In the genomic region with DNA sequence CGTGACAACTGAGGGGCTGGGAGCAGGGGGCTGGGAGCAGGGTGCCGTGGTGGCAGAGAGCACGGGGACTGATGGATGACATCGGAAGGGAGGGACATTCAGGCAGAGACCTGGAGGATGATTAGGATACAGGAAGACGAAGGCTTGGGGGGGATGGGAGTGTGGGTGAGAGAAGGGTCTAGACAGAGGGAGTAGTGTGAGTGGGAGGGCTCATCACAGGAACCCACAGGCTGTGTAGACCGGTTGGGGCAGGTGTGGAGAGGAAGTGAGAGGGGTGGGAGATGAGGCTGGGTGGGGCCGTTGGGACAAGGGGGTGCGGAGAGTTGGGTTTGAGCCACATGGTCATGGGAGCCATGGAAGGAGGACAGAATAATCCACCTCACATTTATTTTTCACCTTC, we compare ENCODE assay signal across 30 cellular contexts.
"Had no signal": no experiment of that assay in that cellular context is flagged by ENCODE, and none has a peak within 500 bp of the region (broad histone marks: within the 10 kb centered on the region; RNA-seq: fewer than 3 reads in every experiment).

No MANE protein-coding gene starts in this region.

- H3K9ac ChIP-seq: neural progenitor cell had no signal

- H3K4me1 ChIP-seq: colonic mucosa, gastroesophageal sphincter, neural progenitor cell, right lobe of liver, upper lobe of left lung, vagina had no signal

- H2AFZ ChIP-seq: hepatocyte, neural progenitor cell had no signal

- H3K79me2 ChIP-seq: hepatocyte had no signal

- H3K27ac Mint-ChIP-seq: activated naive CD8-positive, alpha-beta T cell; naive thymus-derived CD4-positive, alpha-beta T cell; neural progenitor cell; stimulated activated naive CD8-positive, alpha-beta T cell treated with anti-CD3 and anti-CD28 coated beads, Interleukin-15, Interleukin-2, amounts not matched to agents 100 ng/mL and 50 ng/mL, for 24 hours; T-helper 1 cell treated with Interleukin-12 subunit alpha and Interleukin-12 subunit beta and Interleukin-4 antibody, amounts not matched to agents 30 μg/mL and 1 μg/mL, for 36 hours had no signal

- H3K9me3 ChIP-seq: colonic mucosa, gastroesophageal sphincter, right lobe of liver, thoracic aorta, upper lobe of left lung, vagina had no signal

- FAIRE-seq: bronchial epithelial cell, keratinocyte, TTC549 had no signal

- H3K27ac ChIP-seq: colonic mucosa, gastroesophageal sphincter, hepatocyte, neural progenitor cell, right lobe of liver, thoracic aorta, upper lobe of left lung, vagina, VCaP had no signal

- H3K9me3 Mint-ChIP-seq: naive thymus-derived CD4-positive, alpha-beta T cell; stimulated activated naive CD8-positive, alpha-beta T cell treated with anti-CD3 and anti-CD28 coated beads, Interleukin-15, Interleukin-2, amounts not matched to agents 100 ng/mL and 50 ng/mL, for 24 hours; T-helper 1 cell treated with Interleukin-12 subunit alpha and Interleukin-12 subunit beta and Interleukin-4 antibody, amounts not matched to agents 30 μg/mL and 1 μg/mL, for 36 hours had no signal

- DNase-seq: activated CD4-positive, alpha-beta T cell treated with anti-CD3 and anti-CD28 coated beads for 48 hours; activated CD4-positive, alpha-beta T cell treated with anti-CD3 and anti-CD28 coated beads, Interleukin-2, amount 50 U/mL, for 48 hours; activated CD8-positive, alpha-beta memory T cell treated with anti-CD3 and anti-CD28 coated beads for 24 hours; activated effector memory CD4-positive, alpha-beta T cell treated with Interleukin-2 at 50 U/mL for 16 hours; activated naive CD4-positive, alpha-beta T cell treated with Interleukin-2 at 50 U/mL for 16 hours; colonic mucosa; effector CD8-positive, alpha-beta T cell; erythroblast; left colon; mammary epithelial cell; midbrain; naive thymus-derived CD4-positive, alpha-beta T cell; posterior cingulate gyrus; right lobe of liver; stimulated activated CD4-positive, alpha-beta T cell treated with anti-CD3 and anti-CD28 coated beads, Interleukin-4, amount 100 ng/mL, for 1 hour; T-helper 9 cell; upper lobe of left lung had no signal

- ATAC-seq: activated CD4-positive, CD25-positive, alpha-beta regulatory T cell treated with anti-CD3 and anti-CD28 coated beads, Interleukin-2, amount 50 U/mL, for 24 hours; gastroesophageal sphincter; left colon; naive thymus-derived CD4-positive, alpha-beta T cell; right lobe of liver had no signal

- H3K27me3 ChIP-seq: colonic mucosa, gastroesophageal sphincter, hepatocyte, neural progenitor cell, right lobe of liver, upper lobe of left lung, vagina had no signal

- H3K4me3 Mint-ChIP-seq: activated naive CD8-positive, alpha-beta T cell; naive thymus-derived CD4-positive, alpha-beta T cell; neural progenitor cell; stimulated activated naive CD8-positive, alpha-beta T cell treated with anti-CD3 and anti-CD28 coated beads, Interleukin-15, Interleukin-2, amounts not matched to agents 100 ng/mL and 50 ng/mL, for 24 hours; T-helper 1 cell treated with Interleukin-12 subunit alpha and Interleukin-12 subunit beta and Interleukin-4 antibody, amounts not matched to agents 30 μg/mL and 1 μg/mL, for 36 hours had no signal

- H3K36me3 Mint-ChIP-seq: neural progenitor cell had no signal

- H3K27me3 Mint-ChIP-seq: activated naive CD8-positive, alpha-beta T cell; naive thymus-derived CD4-positive, alpha-beta T cell; stimulated activated naive CD8-positive, alpha-beta T cell treated with anti-CD3 and anti-CD28 coated beads, Interleukin-15, Interleukin-2, amounts not matched to agents 100 ng/mL and 50 ng/mL, for 24 hours had no signal

- H3K4me2 ChIP-seq: hepatocyte, neural progenitor cell had no signal

- H3K4me3 ChIP-seq: colonic mucosa, gastroesophageal sphincter, hepatocyte, neural progenitor cell, right lobe of liver, thoracic aorta, upper lobe of left lung, vagina had no signal

- H3K36me3 ChIP-seq: colonic mucosa, gastroesophageal sphincter, neural progenitor cell, right lobe of liver, thoracic aorta, upper lobe of left lung, vagina had no signal
